Comparison of ENCODE assay signal across 25 cellular contexts in the genomic region with DNA sequence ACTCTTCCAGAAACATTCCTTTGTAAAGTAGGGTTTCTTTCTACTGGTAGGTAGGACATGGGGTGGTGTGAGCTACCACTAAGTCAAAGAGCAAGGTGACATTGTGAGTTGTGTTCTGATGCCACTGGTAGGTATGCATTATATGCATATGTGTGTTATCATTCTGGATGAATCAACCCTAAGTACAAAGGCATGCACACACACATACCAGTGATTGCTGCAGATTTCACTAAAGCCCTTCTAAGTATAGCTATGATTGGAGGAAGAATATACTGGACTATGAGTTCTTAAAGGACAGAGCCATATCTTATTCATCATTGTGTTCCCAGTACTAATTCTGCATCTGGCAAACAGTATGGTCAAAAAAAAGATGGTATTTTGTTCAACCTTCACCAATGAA.
DNase-seq lines count a peak whose midpoint lies in the region; ATAC-seq, FAIRE-seq and TF ChIP-seq lines count a peak whose summit lies in the region.
"Had no signal": no experiment of that assay in that cellular context is flagged by ENCODE, and none has a peak within 500 bp of the region (broad histone marks: within the 10 kb centered on the region; RNA-seq: fewer than 3 reads in every experiment).

No MANE protein-coding gene starts in this region.

- H3K4me1 ChIP-seq in foreskin keratinocyte: no peaks in the 10 kb centered on the region
- H3K4me1 ChIP-seq: BE2C, BLaER1 had no signal

- FAIRE-seq in bronchial epithelial cell (lab: Jason Lieb, UNC): no peak
- FAIRE-seq: A204.1, GM12878, GM12892, GM18507 had no signal

- H3K4me3 ChIP-seq in bronchial epithelial cell (ENCODE audit: low read depth, low read length): no peak overlapping the region
- H3K4me3 ChIP-seq: BLaER1, GM12878 had no signal

- TF ChIP-seq CTCF in bronchial epithelial cell (IDR thresholded peaks at IDR 0.05; ENCODE audit: insufficient read depth, low read length, severe bottlenecking) (no peak), foreskin keratinocyte (conservative IDR thresholded peaks at IDR 0.05) (no peak)

- no peak overlapping the region for H3K27ac ChIP-seq in foreskin keratinocyte
- H3K27ac ChIP-seq: BLaER1 had no signal

- DNase-seq in bronchial epithelial cell (ENCODE audit: low read depth) (peak; percentile 29), foreskin keratinocyte (peak; percentile 15 to 50)
- no peak for DNase-seq in activated CD4-positive, alpha-beta T cell treated with anti-CD3 and anti-CD28 coated beads for 1 hour
- DNase-seq in central memory CD4-positive, alpha-beta T cell: no peak
- DNase-seq: 8988T; ACHN; BE2C; C1 segment of cervical spinal cord; CD4-positive, alpha-beta memory T cell; CD4-positive, CD25-positive, alpha-beta regulatory T cell; CD8-positive, alpha-beta memory T cell; COR-L47; DMS 273 treated with DMSO at 0.1 percent for 48 hours; DMS153; DMS53; DMS79; DND-41; EL; GDM1 had no signal

- H3K27me3 ChIP-seq in bronchial epithelial cell (ENCODE audit: control insufficient read depth, insufficient read depth, low read length) (no peaks in the 10 kb centered on the region), foreskin keratinocyte (no peaks in the 10 kb centered on the region)
- H3K27me3 ChIP-seq: BE2C, BLaER1 had no signal

- H3K36me3 ChIP-seq in bronchial epithelial cell (ENCODE audit: control insufficient read depth, insufficient read depth, low read length): no peaks in the 10 kb centered on the region
- H3K36me3 ChIP-seq: BE2C, BLaER1 had no signal

- no peak for ATAC-seq in foreskin keratinocyte
- no peak for ATAC-seq in GM21717 (IDR thresholded peaks at IDR 0.05; ENCODE audit: unreplicated experiment)
- ATAC-seq: GM12878 had no signal

Comparison
In these comparisons a context has a peak if more than half of its experiments do, and no peak if none do; other contexts are left out.
1. DNase-seq: peak in bronchial epithelial cell (single experiment) and foreskin keratinocyte (2 of 2); none in activated CD4-positive, alpha-beta T cell treated with anti-CD3 and anti-CD28 coated beads for 1 hour (single experiment) and central memory CD4-positive, alpha-beta T cell (single experiment).